In genomic region chr7:1995426-1995825, GRCh38 we compare ENCODE assay signal across 19 cellular contexts.
DNase-seq lines count a peak whose midpoint lies in the region; TF ChIP-seq lines count a peak whose summit lies in the region.
"Had no signal": no experiment of that assay in that cellular context is flagged by ENCODE, and none has a peak within 500 bp of the region (broad histone marks: within the 10 kb centered on the region; RNA-seq: fewer than 3 reads in every experiment).

No MANE protein-coding gene starts in this region.

- H3K27me3 Mint-ChIP-seq in glutamatergic neuron (ENCODE audit: unreplicated experiment) = peaks cover 7% of the 10 kb centered on the region
- H3K27me3 Mint-ChIP-seq: CD4-positive, alpha-beta memory T cell had no signal

- H3K9me3 Mint-ChIP-seq in glutamatergic neuron (ENCODE audit: unreplicated experiment) = peaks cover 12% of the 10 kb centered on the region
- H3K9me3 Mint-ChIP-seq: GM23338 had no signal

- no peak overlapping the region for H3K4me3 Mint-ChIP-seq in glutamatergic neuron (ENCODE audit: unreplicated experiment)
- H3K4me3 Mint-ChIP-seq: CD4-positive, alpha-beta memory T cell; GM23338 had no signal

- no peak overlapping the region for H3K27ac ChIP-seq in BLaER1
- H3K27ac ChIP-seq: RWPE1 had no signal

- TF ChIP-seq CTCF in glutamatergic neuron (IDR thresholded peaks at IDR 0.05; ENCODE audit: partially characterized antibody, unreplicated experiment) = no peak
- TF ChIP-seq CTCF in GM20000 (IDR thresholded peaks at IDR 0.05; ENCODE audit: extremely low read depth, missing control alignments) = no peak

- H3K27ac Mint-ChIP-seq in glutamatergic neuron (ENCODE audit: unreplicated experiment) = peak overlapping the region; percentile 72
- H3K27ac Mint-ChIP-seq: GM23338 had no signal

- no peak overlapping the region for H3K9ac ChIP-seq in BLaER1
- H3K9ac ChIP-seq: SK-N-SH had no signal

- no peaks in the 10 kb centered on the region for H3K27me3 ChIP-seq in BLaER1

- H3K4me1 Mint-ChIP-seq in glutamatergic neuron (ENCODE audit: low read depth, unreplicated experiment) = peaks cover 32% of the 10 kb centered on the region

- peak overlapping the region; percentile 91 for H3K4me2 ChIP-seq in BLaER1
- H3K4me2 ChIP-seq: GM23338, SK-N-SH had no signal

- peaks cover 87% of the 10 kb centered on the region for H3K4me1 ChIP-seq in BLaER1

- peaks cover 88% of the 10 kb centered on the region for H4K20me1 ChIP-seq in BLaER1

- DNase-seq in COLO668 (lab: John Stamatoyannopoulos, UW; ENCODE audit: unreplicated experiment) (peak; percentile 79), NCI-H510A treated with DMSO at 0.1 percent for 48 hours (lab: John Stamatoyannopoulos, UW) (peak; percentile 94), glutamatergic neuron (no peak), NCI-H82 treated with DMSO at 0.1 percent for 48 hours (lab: John Stamatoyannopoulos, UW; ENCODE audit: unreplicated experiment) (no peak), NCI-H2227 treated with DMSO at 0.1 percent for 48 hours (lab: John Stamatoyannopoulos, UW) (no peak), GM20000 (ENCODE audit: low spot score) (no peak)
- DNase-seq: CD4-positive, alpha-beta memory T cell; GDM1; HCEC 1CT; KBM-7; MM.1S; NCI-H1048; NCI-H146; NCI-H526; SK-N-SH; T-helper 2 cell had no signal

- H3K4me3 ChIP-seq in BLaER1 = no peak overlapping the region
- H3K4me3 ChIP-seq: GM23338 had no signal

- no peaks in the 10 kb centered on the region for H3K9me3 ChIP-seq in BLaER1
- H3K9me3 ChIP-seq: SK-N-SH had no signal

- no peaks in the 10 kb centered on the region for H3K36me3 Mint-ChIP-seq in glutamatergic neuron (ENCODE audit: unreplicated experiment)
- H3K36me3 Mint-ChIP-seq: CD4-positive, alpha-beta memory T cell had no signal

- peaks cover 8% of the 10 kb centered on the region for H3K36me3 ChIP-seq in BLaER1

Comparison
In these comparisons a context has a peak if more than half of its experiments do, and no peak if none do; other contexts are left out.
1. DNase-seq: peak in COLO668 (single experiment) and NCI-H510A treated with DMSO at 0.1 percent for 48 hours (single experiment); none in glutamatergic neuron (single experiment), NCI-H82 treated with DMSO at 0.1 percent for 48 hours (single experiment), NCI-H2227 treated with DMSO at 0.1 percent for 48 hours (single experiment) and GM20000 (single experiment).